ENCODE assay signal across 1 cellular context in the genomic region with DNA sequence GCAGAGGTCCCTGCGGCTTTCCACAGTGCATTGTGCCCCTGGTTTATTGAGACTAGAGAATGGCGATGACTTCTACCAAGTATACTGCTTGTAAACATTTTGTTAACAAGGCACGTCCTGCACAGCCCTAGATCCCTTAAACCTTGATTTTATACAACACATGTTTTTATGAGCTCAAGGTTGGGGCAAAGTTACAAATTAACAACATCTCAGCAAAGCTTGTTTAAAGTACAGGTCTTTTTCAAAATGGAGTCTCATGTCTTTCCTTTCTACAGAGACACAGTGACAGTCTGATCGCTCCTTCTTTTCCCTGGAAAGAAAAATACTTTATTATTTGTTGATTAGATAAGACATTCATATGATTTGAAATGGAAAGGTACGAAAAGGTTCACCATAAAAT. TPM values are rescaled to one million over a fixed set of nuclear protein-coding genes. Genes with fewer than 3 reads are reported as not detected.
"Had no signal": no experiment of that assay in that cellular context is flagged by ENCODE, and none has a peak within 500 bp of the region (broad histone marks: within the 10 kb centered on the region; RNA-seq: fewer than 3 reads in every experiment).

No MANE protein-coding gene starts in this region.

RNA-seq across cellular contexts. Expression of gene MUC20, which starts 8.0 kb away (rescaled TPM):
- total RNA-seq: astrocyte had no signal
